19 cellular contexts compared by ENCODE assay signal in genomic region chr22:35986085-35986484, GRCh38. TPM values are rescaled to one million over a fixed set of nuclear protein-coding genes. Genes with fewer than 3 reads are reported as not detected.
DNase-seq lines count a peak whose midpoint lies in the region; ATAC-seq and TF ChIP-seq lines count a peak whose summit lies in the region.
"Had no signal": no experiment of that assay in that cellular context is flagged by ENCODE, and none has a peak within 500 bp of the region (broad histone marks: within the 10 kb centered on the region; RNA-seq: fewer than 3 reads in every experiment).

No MANE protein-coding gene starts in this region.

- H3K9me2 ChIP-seq in OCI-LY7 (ENCODE audit: insufficient read depth, low read length) = no peaks in the 10 kb centered on the region

- no peak overlapping the region for H3K27ac ChIP-seq in OCI-LY7 (ENCODE audit: low read depth, low read length, poor library complexity, severe bottlenecking)

- H3K79me2 ChIP-seq in OCI-LY7 (ENCODE audit: insufficient read depth, low read depth, low read length) = no peaks in the 10 kb centered on the region

- H3K27me3 Mint-ChIP-seq in nephron (ENCODE audit: low read depth) = no peaks in the 10 kb centered on the region
- H3K27me3 Mint-ChIP-seq in activated CD8-positive, alpha-beta T cell treated with anti-CD3 and anti-CD28 coated beads for 36 hours = peaks cover 9% of the 10 kb centered on the region

- H3K9me3 Mint-ChIP-seq in nephron = no peaks in the 10 kb centered on the region
- H3K9me3 Mint-ChIP-seq in activated CD8-positive, alpha-beta T cell treated with anti-CD3 and anti-CD28 coated beads for 36 hours = no peaks in the 10 kb centered on the region
- H3K9me3 Mint-ChIP-seq: activated B cell treated with CpG ODN at 0.5 μM for 24 hours; CD8-positive, alpha-beta T cell; memory B cell; T-cell had no signal

- CTCF ChIA-PET in activated CD8-positive, alpha-beta T cell treated with anti-CD3 and anti-CD28 coated beads for 36 hours (lab: Charles Lee) = interaction anchor here (1.2 to 1.9 kb wide), 2 partner anchors 29 to 81 kb away, joined by 3 to 5 read pairs; no protein-coding TSS in a partner anchor
- CTCF ChIA-PET in OCI-LY7 (lab: Charles Lee; ENCODE audit: unreplicated experiment) = no interaction called here

- H2AFZ ChIP-seq in OCI-LY7 (ENCODE audit: low read length) = no peak overlapping the region

- H3K4me1 ChIP-seq in OCI-LY7 (ENCODE audit: insufficient read depth, low read length, poor library complexity, severe bottlenecking) = peaks cover 5% of the 10 kb centered on the region

- DNase-seq in DMS 273 (lab: John Stamatoyannopoulos, UW; ENCODE audit: unreplicated experiment) (peak; percentile 78), NCI-H2171 treated with DMSO at 0.1 percent for 48 hours (lab: John Stamatoyannopoulos, UW) (peak; percentile 63), dermis blood vessel endothelial cell (peak; percentile 80), amygdala (lab: John Stamatoyannopoulos, UW) (no peak), OCI-LY7 (ENCODE audit: low spot score) (no peak), SHP77 treated with DMSO at 0.1 percent for 48 hours (lab: John Stamatoyannopoulos, UW) (no peak)
- no peak for DNase-seq in activated CD8-positive, alpha-beta T cell treated with anti-CD3 and anti-CD28 coated beads for 36 hours
- DNase-seq: activated B cell treated with CpG ODN at 0.5 μM for 24 hours; activated effector memory CD4-positive, alpha-beta T cell treated with Interleukin-2 at 50 U/mL for 16 hours; CD8-positive, alpha-beta T cell; effector CD8-positive, alpha-beta T cell; GOT3; NCI-H2107; NCI-H774; nucleus accumbens; stimulated activated naive CD8-positive, alpha-beta T cell treated with anti-CD3 and anti-CD28 coated beads, Interleukin-15, Interleukin-2, amounts not matched to agents 100 U/mL and 50 U/mL, for 24 hours; T-cell had no signal

- no peak overlapping the region for H3K4me2 ChIP-seq in OCI-LY7 (ENCODE audit: low read length)

- peaks cover 6% of the 10 kb centered on the region for H4K20me1 ChIP-seq in OCI-LY7 (ENCODE audit: insufficient read depth, low read length)

- peaks cover 23% of the 10 kb centered on the region for H3K36me3 Mint-ChIP-seq in nephron (ENCODE audit: low read depth)
- H3K36me3 Mint-ChIP-seq in activated CD8-positive, alpha-beta T cell treated with anti-CD3 and anti-CD28 coated beads for 36 hours (ENCODE audit: low read depth) = no peaks in the 10 kb centered on the region
- H3K36me3 Mint-ChIP-seq: CD8-positive, alpha-beta T cell; memory B cell had no signal

- H3K4me1 Mint-ChIP-seq in nephron = peaks cover 54% of the 10 kb centered on the region
- no peaks in the 10 kb centered on the region for H3K4me1 Mint-ChIP-seq in activated CD8-positive, alpha-beta T cell treated with anti-CD3 and anti-CD28 coated beads for 36 hours (ENCODE audit: low read depth)
- H3K4me1 Mint-ChIP-seq: activated B cell treated with CpG ODN at 0.5 μM for 24 hours, memory B cell, T-cell had no signal

- peak overlapping the region in 2 of 3 experiments; percentile 90 to 93 for H3K27ac Mint-ChIP-seq in nephron
- H3K27ac Mint-ChIP-seq in activated CD8-positive, alpha-beta T cell treated with anti-CD3 and anti-CD28 coated beads for 36 hours = no peak overlapping the region
- H3K27ac Mint-ChIP-seq: activated B cell treated with CpG ODN at 0.5 μM for 24 hours; CD8-positive, alpha-beta T cell; memory B cell; T-cell had no signal

- no TSS peak for BruUV-seq in OCI-LY7 (replicated peaks; lab: Mats Ljungman, UMichigan)

- POLR2A ChIA-PET in activated CD8-positive, alpha-beta T cell treated with anti-CD3 and anti-CD28 coated beads for 36 hours (lab: Charles Lee) = interaction anchor here (0.7 kb wide), 1 partner anchor 79 kb away, joined by 3 read pairs; no protein-coding TSS in a partner anchor
- POLR2A ChIA-PET in OCI-LY7 (lab: Charles Lee) = no interaction called here

- no peaks in the 10 kb centered on the region for H3K9me3 ChIP-seq in OCI-LY7 (ENCODE audit: low read length)

- no peak overlapping the region for H3K4me3 ChIP-seq in OCI-LY7 (ENCODE audit: low read depth, low read length, poor library complexity, severe bottlenecking)

- peak overlapping the region in 1 of 3 experiments; percentile 13 for H3K4me3 Mint-ChIP-seq in nephron
- H3K4me3 Mint-ChIP-seq in activated CD8-positive, alpha-beta T cell treated with anti-CD3 and anti-CD28 coated beads for 36 hours = no peak overlapping the region
- H3K4me3 Mint-ChIP-seq: activated B cell treated with CpG ODN at 0.5 μM for 24 hours; CD8-positive, alpha-beta T cell; memory B cell; T-cell had no signal

- intact Hi-C loops in activated CD8-positive, alpha-beta T cell treated with anti-CD3 and anti-CD28 coated beads for 36 hours (cut with micrococcal nuclease) = no loop called here
- intact Hi-C loops in OCI-LY7 (cut with micrococcal nuclease; ENCODE audit: unreplicated experiment) = no loop called here

- peaks cover 23% of the 10 kb centered on the region for H3K36me3 ChIP-seq in OCI-LY7 (ENCODE audit: insufficient read depth, low read length)

- TF ChIP-seq CTCF in nephron (IDR thresholded peaks at IDR 0.05; ENCODE audit: unreplicated experiment in 3 of 3) = no peak
- no peak for TF ChIP-seq CTCF in activated CD8-positive, alpha-beta T cell treated with anti-CD3 and anti-CD28 coated beads for 36 hours (IDR thresholded peaks at IDR 0.05)
- TF ChIP-seq CTCF in OCI-LY7 (conservative IDR thresholded peaks at IDR 0.05; ENCODE audit: low read length) = no peak

- no peak for ATAC-seq in activated CD8-positive, alpha-beta T cell treated with anti-CD3 and anti-CD28 coated beads for 36 hours
- ATAC-seq: CD8-positive, alpha-beta T cell; stimulated activated naive CD8-positive, alpha-beta T cell treated with anti-CD3 and anti-CD28 coated beads, Interleukin-15, Interleukin-2, amounts not matched to agents 100 U/mL and 50 U/mL, for 24 hours; T-cell had no signal

RNA-seq across cellular contexts. Expression of gene RBFOX2, which starts 42.5 kb away (rescaled TPM):
- 107 and 149 TPM in 2 replicates for total RNA-seq in dermis blood vessel endothelial cell
- total RNA-seq in activated CD8-positive, alpha-beta T cell treated with anti-CD3 and anti-CD28 coated beads for 36 hours = 1 to 10 TPM; 3.1 to 3.3 TPM
- 74.3 and 78.7 TPM in 2 replicates for total RNA-seq in OCI-LY7 (2014; rRNA removed; shearing (Covaris generic))
- total RNA-seq in OCI-LY7 (2022) = 54.3 and 55.4 TPM in 2 replicates
- total RNA-seq: activated B cell treated with CpG ODN at 0.5 μM for 24 hours had no signal

Comparison
In these comparisons a context has a peak if more than half of its experiments do, and no peak if none do; other contexts are left out.
1. DNase-seq: peak in DMS 273 (single experiment), NCI-H2171 treated with DMSO at 0.1 percent for 48 hours (single experiment) and dermis blood vessel endothelial cell (single experiment); none in amygdala (0 of 56), activated CD8-positive, alpha-beta T cell treated with anti-CD3 and anti-CD28 coated beads for 36 hours (single experiment), OCI-LY7 (single experiment) and SHP77 treated with DMSO at 0.1 percent for 48 hours (single experiment).
2. RNA of gene RBFOX2, which starts 42.5 kb away (total RNA-seq): 107 to 149 TPM in dermis blood vessel endothelial cell and 54.3 to 78.7 TPM in OCI-LY7; 3.1 to 3.3 TPM in activated CD8-positive, alpha-beta T cell treated with anti-CD3 and anti-CD28 coated beads for 36 hours; every median in the first group is over 10 times any median in the second.